Comparison of ENCODE assay signal across 12 cellular contexts in the genomic region with DNA sequence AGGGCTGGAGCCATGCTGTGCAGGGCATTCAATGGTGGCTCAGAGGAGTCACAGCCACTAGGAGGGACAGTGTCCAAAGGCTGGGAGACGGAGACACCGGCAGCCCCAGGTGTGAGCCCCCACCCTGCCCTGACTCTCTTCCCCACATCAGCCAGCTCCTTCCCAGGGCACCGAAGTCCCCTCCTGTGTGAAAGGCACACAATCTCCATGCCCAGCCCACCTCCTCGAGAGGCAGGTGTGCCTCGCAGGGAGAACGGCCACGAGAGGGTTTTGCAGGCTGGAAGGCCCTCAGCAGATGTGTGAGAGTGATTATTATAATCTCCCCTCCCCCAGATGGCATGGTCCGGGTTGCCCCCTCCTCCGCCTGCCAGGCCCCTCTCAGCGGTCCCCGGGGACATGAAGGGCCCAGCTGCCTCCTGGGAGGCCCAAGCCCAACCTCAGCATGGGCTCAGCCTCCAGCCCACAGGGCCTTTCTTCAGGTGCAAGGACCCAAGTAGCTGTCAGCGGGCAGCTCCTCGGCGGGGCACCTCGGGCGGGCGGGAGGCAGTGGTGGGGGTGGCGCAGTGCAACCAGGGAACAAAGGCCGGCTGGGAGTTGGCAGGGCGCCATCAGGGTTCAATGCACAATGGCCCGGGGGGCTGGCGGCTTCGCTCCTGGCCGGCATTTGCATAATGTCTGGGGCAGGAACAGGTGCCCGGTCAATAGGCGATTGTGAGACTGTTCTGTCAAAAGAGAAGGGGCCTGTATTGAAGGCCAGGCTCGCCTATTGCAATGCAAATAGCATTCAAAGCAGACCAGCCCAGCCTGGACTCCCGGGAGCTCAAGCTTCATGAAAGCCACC.
DNase-seq lines count a peak whose midpoint lies in the region; ATAC-seq and TF ChIP-seq lines count a peak whose summit lies in the region.
"Had no signal": no experiment of that assay in that cellular context is flagged by ENCODE, and none has a peak within 500 bp of the region (broad histone marks: within the 10 kb centered on the region; RNA-seq: fewer than 3 reads in every experiment).

No MANE protein-coding gene starts in this region.

- H3K36me3 ChIP-seq in SK-N-SH (replicated peaks in 1 of 2; ENCODE audit: control insufficient read depth in 1 of 2, insufficient read depth in 2 of 2, low read length in 1 of 2), result no peaks in the 10 kb centered on the region
- H3K36me3 ChIP-seq in OCI-LY7 (ENCODE audit: insufficient read depth, low read length), result no peaks in the 10 kb centered on the region
- H3K36me3 ChIP-seq in transverse colon, result no peaks in the 10 kb centered on the region

- no peak overlapping the region for H3K9ac ChIP-seq in SK-N-SH

- TF ChIP-seq EP300 in SK-N-SH (IDR thresholded peaks at IDR 0.05; ENCODE audit: borderline replicate concordance in 1 of 2, low read depth in 1 of 2, low read length in 1 of 2), result no peak
- no peak for TF ChIP-seq EP300 in transverse colon (IDR thresholded peaks at IDR 0.05; ENCODE audit: low read depth)

- H3K4me3 ChIP-seq in SK-N-SH (ENCODE audit: low read depth in 2 of 2, low read length in 1 of 2), result no peak overlapping the region
- no peak overlapping the region for H3K4me3 ChIP-seq in OCI-LY7 (ENCODE audit: low read depth, low read length, poor library complexity, severe bottlenecking)
- no peak overlapping the region for H3K4me3 ChIP-seq in transverse colon
- H3K4me3 ChIP-seq: A549 had no signal

- H3K27ac ChIP-seq in SK-N-SH (ENCODE audit: low read depth in 2 of 2, low read length in 1 of 2) (no peak overlapping the region; a peak in 1 of 4 replicates), OCI-LY7 (ENCODE audit: low read depth, low read length, poor library complexity, severe bottlenecking) (no peak overlapping the region), transverse colon (no peak overlapping the region)
- H3K27ac ChIP-seq: A549 had no signal

- no peak for ATAC-seq in SK-N-SH treated with all-trans-retinoic acid at 6 μM for 48 hours
- ATAC-seq in GM18511 (IDR thresholded peaks at IDR 0.05; ENCODE audit: unreplicated experiment), result no peak
- no peak for ATAC-seq in GM18502 (IDR thresholded peaks at IDR 0.05; ENCODE audit: poor library complexity, unreplicated experiment)
- ATAC-seq: A549; activated T-helper 17 cell treated with anti-CD3 and anti-CD28 coated beads, Interleukin-2, amount 50 U/mL, for 72 hours had no signal

- TF ChIP-seq CTCF in SK-N-SH (IDR thresholded peaks at IDR 0.05) (no peak), OCI-LY7 (conservative IDR thresholded peaks at IDR 0.05; ENCODE audit: low read length) (no peak), transverse colon (IDR thresholded peaks at IDR 0.05) (no peak)

- H2AFZ ChIP-seq in SK-N-SH (ENCODE audit: low read depth) (no peak overlapping the region), OCI-LY7 (ENCODE audit: low read length) (no peak overlapping the region)

- H3K4me2 ChIP-seq in SK-N-SH (no peak overlapping the region), OCI-LY7 (ENCODE audit: low read length) (peak overlapping the region; percentile 58)
- H3K4me2 ChIP-seq: A549 had no signal

- no peaks in the 10 kb centered on the region for H3F3A ChIP-seq in SK-N-SH (replicated peaks; ENCODE audit: insufficient read depth)

- no peak for TF ChIP-seq RAD21 in SK-N-SH (IDR thresholded peaks at IDR 0.05; ENCODE audit: low read length)

- POLR2A ChIA-PET in SK-N-SH (lab: Yijun Ruan, JAX) (no interaction called here), OCI-LY7 (lab: Charles Lee) (interaction anchor here (0.7 kb wide), 1 partner anchor 247 kb away, joined by 3 read pairs; no protein-coding TSS in a partner anchor)

- H3K9me2 ChIP-seq in SK-N-SH (no peaks in the 10 kb centered on the region), OCI-LY7 (ENCODE audit: insufficient read depth, low read length) (no peaks in the 10 kb centered on the region)

- BruUV-seq in OCI-LY7 (replicated peaks; lab: Mats Ljungman, UMichigan), result no TSS peak

- H3K27me3 ChIP-seq in SK-N-SH (ENCODE audit: insufficient read depth) (no peaks in the 10 kb centered on the region), transverse colon (no peaks in the 10 kb centered on the region)

- H3K9me3 ChIP-seq in SK-N-SH (no peaks in the 10 kb centered on the region), OCI-LY7 (ENCODE audit: low read length) (no peaks in the 10 kb centered on the region), transverse colon (no peaks in the 10 kb centered on the region)
- H3K9me3 ChIP-seq: A549 had no signal

- H4K20me1 ChIP-seq in SK-N-SH (ENCODE audit: insufficient read depth) (no peaks in the 10 kb centered on the region), OCI-LY7 (ENCODE audit: insufficient read depth, low read length) (no peaks in the 10 kb centered on the region)

- 89% methylated on average over 22 of the region's 28 CpGs for WGBS in SK-N-SH (ENCODE audit: low lambda C conversion rate)
- 54% methylated on average over 23 of the region's 28 CpGs; no CpG with 5 or more reads in 1 of the 2 donors for WGBS in transverse colon (ENCODE audit: low coverage in 1 of 2), 2 donors

- in situ Hi-C loops in transverse colon (cut with MboI; ENCODE audit: low pct_ligation_motif_present in 1 of 4, low pct_unique_long_range_greater_than_20kb in 1 of 4, low sequenced_read_pairs in 3 of 4), result no loop called here

- H3K79me2 ChIP-seq in SK-N-SH (ENCODE audit: insufficient read depth) (no peaks in the 10 kb centered on the region), OCI-LY7 (ENCODE audit: insufficient read depth, low read depth, low read length) (no peaks in the 10 kb centered on the region)

- intact Hi-C loops in OCI-LY7 (cut with micrococcal nuclease; ENCODE audit: unreplicated experiment) (no loop called here), transverse colon (cut with DNase I; ENCODE audit: low total_unique reads) (no loop called here)

- peaks cover 0 to 10% of the 10 kb centered on the region in 2 experiments; a peak in 1 of 4 replicates for H3K4me1 ChIP-seq in SK-N-SH (ENCODE audit: control insufficient read depth in 1 of 2, insufficient read depth in 2 of 2, low read depth in 1 of 2, low read length in 1 of 2)
- peaks cover 35% of the 10 kb centered on the region for H3K4me1 ChIP-seq in OCI-LY7 (ENCODE audit: insufficient read depth, low read length, poor library complexity, severe bottlenecking)
- H3K4me1 ChIP-seq in transverse colon, result peaks cover 0 to 16% (median 6%) of the 10 kb centered on the region in 4 donors
- H3K4me1 ChIP-seq: A549 had no signal

- TF ChIP-seq POLR2A in transverse colon (IDR thresholded peaks at IDR 0.05), result no peak

- CTCF ChIA-PET in SK-N-SH (lab: Yijun Ruan, JAX) (interaction anchor here (0.7 to 1.0 kb wide), 3 partner anchors 13 to 702 kb away, joined by 3 read pairs; no protein-coding TSS in a partner anchor), OCI-LY7 (lab: Charles Lee; ENCODE audit: unreplicated experiment) (interaction anchor here (0.7 kb wide), 1 partner anchor 339 kb away, joined by 5 read pairs; no protein-coding TSS in a partner anchor)

- DNase-seq in SK-N-SH, result peak; percentile 51
- DNase-seq in OCI-LY7 (ENCODE audit: low spot score), result peak; percentile 58
- DNase-seq in iPS-NIHi7 (ENCODE audit: extremely low spot score), result peak; percentile 71
- peak; percentile 76 for DNase-seq in transverse colon
- DNase-seq in DMS 273 (lab: John Stamatoyannopoulos, UW; ENCODE audit: unreplicated experiment), result no peak
- DNase-seq: effector CD8-positive, alpha-beta T cell; MV-4-11 had no signal

TF ChIP-seq in SK-N-SH, 30 proteins besides CTCF, POLR2A, EP300 and RAD21 (continues in another document):
- no peak for TF ChIP-seq MEF2A (IDR thresholded peaks at IDR 0.05; ENCODE audit: borderline replicate concordance, low read depth)
- no peak for TF ChIP-seq CHD2 (IDR thresholded peaks at IDR 0.05; ENCODE audit: low read length, partially characterized antibody)
- TF ChIP-seq EZH2phosphoT487 (IDR thresholded peaks at IDR 0.05; ENCODE audit: borderline replicate concordance, low read depth), result no peak
- TF ChIP-seq, protein P1, sequence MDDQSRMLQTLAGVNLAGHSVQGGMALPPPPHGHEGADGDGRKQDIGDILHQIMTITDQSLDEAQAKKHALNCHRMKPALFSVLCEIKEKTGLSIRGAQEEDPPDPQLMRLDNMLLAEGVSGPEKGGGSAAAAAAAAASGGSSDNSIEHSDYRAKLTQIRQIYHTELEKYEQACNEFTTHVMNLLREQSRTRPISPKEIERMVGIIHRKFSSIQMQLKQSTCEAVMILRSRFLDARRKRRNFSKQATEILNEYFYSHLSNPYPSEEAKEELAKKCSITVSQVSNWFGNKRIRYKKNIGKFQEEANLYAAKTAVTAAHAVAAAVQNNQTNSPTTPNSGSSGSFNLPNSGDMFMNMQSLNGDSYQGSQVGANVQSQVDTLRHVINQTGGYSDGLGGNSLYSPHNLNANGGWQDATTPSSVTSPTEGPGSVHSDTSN (IDR thresholded peaks at IDR 0.05), result no peak
- no peak for TF ChIP-seq NRF1 (IDR thresholded peaks at IDR 0.05; ENCODE audit: low read depth, low read length)

TF ChIP-seq in SK-N-SH treated with all-trans-retinoic acid at 6 μM for 48 hours, 23 proteins besides CTCF, POLR2A, EP300 and RAD21:
- TF ChIP-seq, protein P2, sequence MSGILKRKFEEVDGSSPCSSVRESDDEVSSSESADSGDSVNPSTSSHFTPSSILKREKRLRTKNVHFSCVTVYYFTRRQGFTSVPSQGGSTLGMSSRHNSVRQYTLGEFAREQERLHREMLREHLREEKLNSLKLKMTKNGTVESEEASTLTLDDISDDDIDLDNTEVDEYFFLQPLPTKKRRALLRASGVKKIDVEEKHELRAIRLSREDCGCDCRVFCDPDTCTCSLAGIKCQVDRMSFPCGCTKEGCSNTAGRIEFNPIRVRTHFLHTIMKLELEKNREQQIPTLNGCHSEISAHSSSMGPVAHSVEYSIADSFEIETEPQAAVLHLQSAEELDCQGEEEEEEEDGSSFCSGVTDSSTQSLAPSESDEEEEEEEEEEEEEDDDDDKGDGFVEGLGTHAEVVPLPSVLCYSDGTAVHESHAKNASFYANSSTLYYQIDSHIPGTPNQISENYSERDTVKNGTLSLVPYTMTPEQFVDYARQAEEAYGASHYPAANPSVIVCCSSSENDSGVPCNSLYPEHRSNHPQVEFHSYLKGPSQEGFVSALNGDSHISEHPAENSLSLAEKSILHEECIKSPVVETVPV (CRISPR knock-in tag; IDR thresholded peaks at IDR 0.05), result no peak
- TF ChIP-seq RARB (CRISPR knock-in tag; IDR thresholded peaks at IDR 0.05) (no peak), ZFP3 (CRISPR knock-in tag; IDR thresholded peaks at IDR 0.05) (no peak), OSR1 (CRISPR knock-in tag; IDR thresholded peaks at IDR 0.05) (no peak), ISL1 (CRISPR knock-in tag; IDR thresholded peaks at IDR 0.05) (no peak), ZC3H10 (CRISPR knock-in tag; IDR thresholded peaks at IDR 0.05) (no peak), ZNF8 (CRISPR knock-in tag; IDR thresholded peaks at IDR 0.05) (no peak)
TF ChIP-seq in SK-N-SH treated with all-trans-retinoic acid at 6 μM for 48 hours: peak in this region for 0.
